Comparison of ENCODE assay signal across 3 cellular contexts in genomic region chr7:477626-478220, GRCh38.
TF ChIP-seq lines count a peak whose summit lies in the region.

No MANE protein-coding gene starts in this region.

TF ChIP-seq in SK-N-SH treated with all-trans-retinoic acid at 6 μM for 48 hours, 23 proteins besides CTCF, POLR2A, EP300 and RAD21:
- TF ChIP-seq ZNF70 (CRISPR knock-in tag; IDR thresholded peaks at IDR 0.05) (no peak), ARNTL (CRISPR knock-in tag; IDR thresholded peaks at IDR 0.05; ENCODE audit: borderline replicate concordance, low read depth) (no peak)

TF ChIP-seq in SK-N-SH, 30 proteins besides CTCF, POLR2A, EP300 and RAD21:
- TF ChIP-seq ZBTB33 (IDR thresholded peaks at IDR 0.05; ENCODE audit: borderline replicate concordance, low read depth) (no peak), TAF1 (IDR thresholded peaks at IDR 0.05; ENCODE audit: borderline replicate concordance, low read depth, low read length) (no peak), PBX3 (IDR thresholded peaks at IDR 0.05) (no peak), ELF1 (IDR thresholded peaks at IDR 0.05) (no peak), YY1 (IDR thresholded peaks at IDR 0.05; ENCODE audit: low read depth) (no peak), TEAD4 (IDR thresholded peaks at IDR 0.05; ENCODE audit: borderline replicate concordance, insufficient read depth) (no peak), USF2 (IDR thresholded peaks at IDR 0.05; ENCODE audit: borderline replicate concordance, low read depth, low read length) (no peak), REST (IDR thresholded peaks at IDR 0.05; ENCODE audit: low read depth, low read length) (no peak), TCF12 (IDR thresholded peaks at IDR 0.05) (no peak), FOXM1 (IDR thresholded peaks at IDR 0.05; ENCODE audit: low read depth) (no peak), RFX5 (IDR thresholded peaks at IDR 0.05; ENCODE audit: low read length) (no peak), IRF3 (IDR thresholded peaks at IDR 0.05; ENCODE audit: low read depth, low read length) (no peak), MAX (IDR thresholded peaks at IDR 0.05; ENCODE audit: low read depth) (no peak), RCOR1 (IDR thresholded peaks at IDR 0.05; ENCODE audit: low read length) (no peak), FOXJ3 (CRISPR knock-in tag; IDR thresholded peaks at IDR 0.05) (no peak), POLR2AphosphoS5 (IDR thresholded peaks at IDR 0.05; ENCODE audit: low read depth, low read length) (no peak), GABPA (IDR thresholded peaks at IDR 0.05; ENCODE audit: low read depth) (no peak), EZH2phosphoT487 (IDR thresholded peaks at IDR 0.05; ENCODE audit: borderline replicate concordance, low read depth) (no peak), MEF2A (IDR thresholded peaks at IDR 0.05; ENCODE audit: borderline replicate concordance, low read depth) (no peak), JUND (IDR thresholded peaks at IDR 0.05) (no peak)

TF ChIP-seq in IMR-90, 13 proteins besides CTCF, POLR2A, EP300 and RAD21:
- TF ChIP-seq USF2 (IDR thresholded peaks at IDR 0.05; ENCODE audit: low read depth, low read length) = no peak
- TF ChIP-seq CEBPB (IDR thresholded peaks at IDR 0.05; ENCODE audit: low read depth, low read length) = no peak
- TF ChIP-seq NFE2L2 (IDR thresholded peaks at IDR 0.05; ENCODE audit: low read depth, low read length) = no peak
- TF ChIP-seq MAFK (IDR thresholded peaks at IDR 0.05; ENCODE audit: low read depth, low read length) = no peak
- TF ChIP-seq CHD1 (IDR thresholded peaks at IDR 0.05; ENCODE audit: low read depth, low read length) = no peak
- TF ChIP-seq ELK1 (IDR thresholded peaks at IDR 0.05; ENCODE audit: borderline replicate concordance, low read depth, low read length) = no peak
- no peak for TF ChIP-seq SMC3 (IDR thresholded peaks at IDR 0.05; ENCODE audit: low read depth, low read length)
- TF ChIP-seq MAZ (IDR thresholded peaks at IDR 0.05; ENCODE audit: borderline replicate concordance, low read depth, low read length) = no peak
- TF ChIP-seq MXI1 (IDR thresholded peaks at IDR 0.05; ENCODE audit: borderline replicate concordance, low read depth, low read length) = no peak
- TF ChIP-seq BHLHE40 (IDR thresholded peaks at IDR 0.05; ENCODE audit: low read depth, low read length) = no peak
- TF ChIP-seq RFX5 (IDR thresholded peaks at IDR 0.05; ENCODE audit: low read depth, low read length) = no peak
- no peak for TF ChIP-seq RCOR1 (IDR thresholded peaks at IDR 0.05; ENCODE audit: insufficient replicate concordance, low read length)
